ENCODE assay signal across 11 cellular contexts in genomic region chr5:126139773-126140172, GRCh38.
DNase-seq lines count a peak whose midpoint lies in the region; ATAC-seq and TF ChIP-seq lines count a peak whose summit lies in the region.
"Had no signal": no experiment of that assay in that cellular context is flagged by ENCODE, and none has a peak within 500 bp of the region (broad histone marks: within the 10 kb centered on the region; RNA-seq: fewer than 3 reads in every experiment).

No MANE protein-coding gene starts in this region.

- TF ChIP-seq CTCF in choroid plexus epithelial cell (conservative IDR thresholded peaks at IDR 0.05; ENCODE audit: low read depth, low read length), result no peak

- no peaks in the 10 kb centered on the region for H3K9me3 ChIP-seq in mesodermal cell (ENCODE audit: control insufficient read depth, low read length)

- H3K4me3 ChIP-seq in choroid plexus epithelial cell (ENCODE audit: low read depth, low read length) (no peak overlapping the region), mesodermal cell (ENCODE audit: extremely low read depth, insufficient read depth, low read length, poor library complexity, severe bottlenecking) (no peak overlapping the region)
- H3K4me3 ChIP-seq: hepatocyte had no signal

- DNase-seq in Caki2 (ENCODE audit: low read depth) (peak; percentile 65), NCI-H187 treated with DMSO at 0.1 percent for 48 hours (lab: John Stamatoyannopoulos, UW) (peak; percentile 56), choroid plexus epithelial cell (ENCODE audit: low read depth) (peak; percentile 47), left ventricle myocardium superior (no peak), RPMI8226 (no peak)
- DNase-seq: NCI-H1694 treated with DMSO at 0.1 percent for 48 hours had no signal

- peak overlapping the region; percentile 88 for H3K27ac ChIP-seq in mesodermal cell (ENCODE audit: low read depth, low read length, severe bottlenecking)
- H3K27ac ChIP-seq: hepatocyte had no signal

- 19% methylated on average over 3 of the region's 5 CpGs; no CpG with 5 or more reads in 1 of the 2 experiments for WGBS in mesodermal cell (ENCODE audit: insufficient coverage in 2 of 2), 2 experiments

- peaks cover 27% of the 10 kb centered on the region for H3K4me1 ChIP-seq in mesodermal cell (ENCODE audit: control insufficient read depth, insufficient read depth, low read length, poor library complexity, severe bottlenecking)

- in situ Hi-C loops in Caki2 (cut with HindIII; ENCODE audit: low pct_unique_long_range_greater_than_20kb, low sequenced_read_pairs), result no loop called here

- intact Hi-C loops in left ventricle myocardium superior (cut with micrococcal nuclease), result no loop called here

- no peaks in the 10 kb centered on the region for H3K36me3 ChIP-seq in mesodermal cell (ENCODE audit: control insufficient read depth, insufficient read depth, low read length)

- ATAC-seq in left ventricle myocardium superior (no peak), GM21723 (IDR thresholded peaks at IDR 0.05; ENCODE audit: unreplicated experiment) (no peak), GM18909 (IDR thresholded peaks at IDR 0.05; ENCODE audit: poor library complexity, unreplicated experiment) (no peak)
- ATAC-seq: activated T-helper 17 cell treated with anti-CD3 and anti-CD28 coated beads, Interleukin-2, amount 50 U/mL, for 72 hours had no signal

Comparison
In these comparisons a context has a peak if more than half of its experiments do, and no peak if none do; other contexts are left out.
1. DNase-seq: peak in Caki2 (single experiment), NCI-H187 treated with DMSO at 0.1 percent for 48 hours (single experiment) and choroid plexus epithelial cell (single experiment); none in left ventricle myocardium superior (single experiment) and RPMI8226 (single experiment).